14 cellular contexts compared by ENCODE assay signal in the genomic region with DNA sequence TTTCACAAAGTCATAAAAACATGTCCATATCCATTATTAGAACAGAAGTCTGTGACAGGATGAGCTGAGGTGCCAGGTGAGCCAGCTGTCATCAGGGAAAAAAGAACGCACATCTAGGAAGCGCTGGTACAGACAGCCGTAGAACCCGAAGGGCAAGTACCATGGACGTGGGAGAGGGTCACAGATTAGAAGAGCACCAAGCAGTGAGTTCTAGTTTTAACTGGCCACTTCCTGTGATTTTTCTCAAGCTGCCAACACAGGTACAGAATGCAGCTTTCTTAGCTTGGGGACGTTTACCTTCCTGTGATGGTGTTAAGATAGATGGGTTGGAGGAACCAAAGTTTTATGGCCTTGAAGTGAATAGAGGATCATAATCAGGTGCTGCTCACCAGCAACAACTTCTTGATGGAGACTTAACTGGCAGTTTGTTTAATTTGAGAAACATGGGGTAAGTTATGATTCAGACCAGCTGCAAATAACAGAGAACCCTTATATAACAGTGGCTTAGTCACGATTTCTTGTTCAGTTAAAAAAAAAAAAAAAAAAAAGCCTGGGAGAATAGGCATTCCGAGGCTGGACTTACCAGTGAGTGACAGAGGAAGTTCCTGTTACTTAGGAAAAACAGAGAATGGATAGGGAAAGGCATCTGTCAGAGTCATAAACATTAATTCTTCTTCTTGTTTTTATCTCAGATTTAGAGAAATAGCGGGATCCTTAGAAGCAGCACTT. TPM values are rescaled to one million over a fixed set of nuclear protein-coding genes. Genes with fewer than 3 reads are reported as not detected.
DNase-seq lines count a peak whose midpoint lies in the region; ATAC-seq and TF ChIP-seq lines count a peak whose summit lies in the region.
"Had no signal": no experiment of that assay in that cellular context is flagged by ENCODE, and none has a peak within 500 bp of the region (broad histone marks: within the 10 kb centered on the region; RNA-seq: fewer than 3 reads in every experiment).

No MANE protein-coding gene starts in this region.

- no peak overlapping the region for H3K4me3 Mint-ChIP-seq in activated CD8-positive, alpha-beta memory T cell treated with anti-CD3 and anti-CD28 coated beads, Interleukin-2, amount 10 ng/mL, durations not matched to agents 7 days and 5 days
- no peak overlapping the region for H3K4me3 Mint-ChIP-seq in stimulated activated naive CD8-positive, alpha-beta T cell treated with anti-CD3 and anti-CD28 coated beads, Interleukin-15, amount 100 ng/mL, for 72 hours

- no peak for DNase-seq in activated CD8-positive, alpha-beta memory T cell treated with anti-CD3 and anti-CD28 coated beads, Interleukin-2, amount 10 ng/mL, durations not matched to agents 7 days and 5 days
- no peak for DNase-seq in activated CD8-positive, alpha-beta memory T cell treated with anti-CD3 and anti-CD28 coated beads, Interleukin-2, amount 50 U/mL, for 48 hours
- DNase-seq in fibroblast of peridontal ligament (ENCODE audit: extremely low read depth) = peak; percentile 87
- DNase-seq in thoracic aorta (ENCODE audit: low spot score) = no peak
- DNase-seq in globus pallidus (ENCODE audit: low spot score) = no peak
- DNase-seq in HuH-7 (ENCODE audit: low spot score) = no peak
- no peak for DNase-seq in stimulated activated naive CD8-positive, alpha-beta T cell treated with anti-CD3 and anti-CD28 coated beads, Interleukin-15, amount 100 ng/mL, for 72 hours
- DNase-seq: 8988T, GOT3, NCI-H2227 treated with DMSO at 0.1 percent for 48 hours, RPMI8226 had no signal

- no peaks in the 10 kb centered on the region for H3K9me3 Mint-ChIP-seq in activated CD8-positive, alpha-beta memory T cell treated with anti-CD3 and anti-CD28 coated beads, Interleukin-2, amount 10 ng/mL, durations not matched to agents 7 days and 5 days (ENCODE audit: low read depth)
- no peaks in the 10 kb centered on the region for H3K9me3 Mint-ChIP-seq in stimulated activated naive CD8-positive, alpha-beta T cell treated with anti-CD3 and anti-CD28 coated beads, Interleukin-15, amount 100 ng/mL, for 72 hours

- no peaks in the 10 kb centered on the region for H3K27me3 ChIP-seq in thoracic aorta (replicated peaks; ENCODE audit: insufficient read depth)

- peaks cover 35% of the 10 kb centered on the region for H3K36me3 ChIP-seq in thoracic aorta

- no peak overlapping the region for H3K4me3 ChIP-seq in thoracic aorta
- H3K4me3 ChIP-seq: skin epidermis had no signal

- H3K27me3 Mint-ChIP-seq in activated CD8-positive, alpha-beta memory T cell treated with anti-CD3 and anti-CD28 coated beads, Interleukin-2, amount 10 ng/mL, durations not matched to agents 7 days and 5 days = no peaks in the 10 kb centered on the region
- no peaks in the 10 kb centered on the region for H3K27me3 Mint-ChIP-seq in stimulated activated naive CD8-positive, alpha-beta T cell treated with anti-CD3 and anti-CD28 coated beads, Interleukin-15, amount 100 ng/mL, for 72 hours

- no peaks in the 10 kb centered on the region for H3K9me3 ChIP-seq in thoracic aorta

- peaks cover 19% of the 10 kb centered on the region for H3K4me1 Mint-ChIP-seq in activated CD8-positive, alpha-beta memory T cell treated with anti-CD3 and anti-CD28 coated beads, Interleukin-2, amount 10 ng/mL, durations not matched to agents 7 days and 5 days
- peaks cover 10% of the 10 kb centered on the region for H3K4me1 Mint-ChIP-seq in stimulated activated naive CD8-positive, alpha-beta T cell treated with anti-CD3 and anti-CD28 coated beads, Interleukin-15, amount 100 ng/mL, for 72 hours

- ATAC-seq in activated CD8-positive, alpha-beta memory T cell treated with anti-CD3 and anti-CD28 coated beads, Interleukin-2, amount 10 ng/mL, durations not matched to agents 7 days and 5 days = peak; percentile 49
- ATAC-seq in thoracic aorta (ENCODE audit: insufficient number of reproducible peaks, low FRiP score, low read depth) = no peak
- no peak for ATAC-seq in stimulated activated naive CD8-positive, alpha-beta T cell treated with anti-CD3 and anti-CD28 coated beads, Interleukin-15, amount 100 ng/mL, for 72 hours

- H3K27ac ChIP-seq in VCaP (peak overlapping the region; percentile 52), thoracic aorta (peak overlapping the region; percentile 33 to 39)

- TF ChIP-seq CTCF in VCaP (conservative IDR thresholded peaks at IDR 0.05) (no peak), thoracic aorta (IDR thresholded peaks at IDR 0.05) (no peak)

- H3K36me3 Mint-ChIP-seq in activated CD8-positive, alpha-beta memory T cell treated with anti-CD3 and anti-CD28 coated beads, Interleukin-2, amount 10 ng/mL, durations not matched to agents 7 days and 5 days = peaks cover 42% of the 10 kb centered on the region

- peak overlapping the region; percentile 78 for H3K27ac Mint-ChIP-seq in activated CD8-positive, alpha-beta memory T cell treated with anti-CD3 and anti-CD28 coated beads, Interleukin-2, amount 10 ng/mL, durations not matched to agents 7 days and 5 days
- peak overlapping the region in 1 of 2 donors; percentile 63 for H3K27ac Mint-ChIP-seq in stimulated activated naive CD8-positive, alpha-beta T cell treated with anti-CD3 and anti-CD28 coated beads, Interleukin-15, amount 100 ng/mL, for 72 hours

- H3K4me1 ChIP-seq in thoracic aorta (ENCODE audit: control insufficient read depth in 1 of 2, low read depth in 2 of 2) = peaks cover 0 to 25% of the 10 kb centered on the region in 2 donors

- CTCF ChIA-PET in activated CD8-positive, alpha-beta memory T cell treated with anti-CD3 and anti-CD28 coated beads, Interleukin-2, amount 10 ng/mL, durations not matched to agents 7 days and 5 days (lab: Charles Lee) = interaction anchor here (0.8 to 1.7 kb wide), 4 partner anchors 40 to 1106 kb away, joined by 3 to 8 read pairs (median 4); no protein-coding TSS in a partner anchor

RNA-seq across cellular contexts. Expression of gene AGT, which starts 30.9 kb away (rescaled TPM):
- total RNA-seq in activated CD8-positive, alpha-beta memory T cell treated with anti-CD3 and anti-CD28 coated beads, Interleukin-2, amount 10 ng/mL, durations not matched to agents 7 days and 5 days = not detected
- total RNA-seq in thoracic aorta = 10 to 100 TPM; 42.0 to 69.1 TPM
- total RNA-seq: G401 had no signal

RNA-seq across cellular contexts. Expression of gene COG2, which starts 40.8 kb away (rescaled TPM):
- 10 to 100 TPM; 25.8 to 35.8 TPM for total RNA-seq in activated CD8-positive, alpha-beta memory T cell treated with anti-CD3 and anti-CD28 coated beads, Interleukin-2, amount 10 ng/mL, durations not matched to agents 7 days and 5 days
- 10 to 100 TPM; 22.9 to 31.0 TPM for total RNA-seq in thoracic aorta

Comparison
In these comparisons a context has a peak if more than half of its experiments do, and no peak if none do; other contexts are left out.
1. RNA of gene AGT, which starts 30.9 kb away (total RNA-seq): 42.0 to 69.1 TPM in thoracic aorta; not detected in activated CD8-positive, alpha-beta memory T cell treated with anti-CD3 and anti-CD28 coated beads, Interleukin-2, amount 10 ng/mL, durations not matched to agents 7 days and 5 days; every median in the first group is over 10 times any median in the second.